1 cellular context compared by ENCODE assay signal in genomic region chr12:44603701-44604100, GRCh38.
TF ChIP-seq lines count a peak whose summit lies in the region.

No MANE protein-coding gene starts in this region.

TF ChIP-seq in GM23338, 12 proteins besides CTCF, POLR2A, EP300 and RAD21:
- TF ChIP-seq REST (IDR thresholded peaks at IDR 0.05; ENCODE audit: unreplicated experiment) = no peak
- no peak for TF ChIP-seq JUNB (IDR thresholded peaks at IDR 0.05; ENCODE audit: unreplicated experiment)
- TF ChIP-seq ZNF462 (CRISPR knock-in tag; IDR thresholded peaks at IDR 0.05) = no peak
- TF ChIP-seq ETS1 (IDR thresholded peaks at IDR 0.05) = no peak
- no peak for TF ChIP-seq ZNF331 (CRISPR knock-in tag; IDR thresholded peaks at IDR 0.05; ENCODE audit: low read depth)
- no peak for TF ChIP-seq NANOG (IDR thresholded peaks at IDR 0.05; ENCODE audit: borderline replicate concordance)
- TF ChIP-seq EZH2phosphoT487 (IDR thresholded peaks at IDR 0.05; ENCODE audit: unreplicated experiment) = no peak
